In genomic region chr3:69200384-69201068, GRCh38 we compare ENCODE assay signal across 8 cellular contexts.
DNase-seq lines count a peak whose midpoint lies in the region; ATAC-seq and TF ChIP-seq lines count a peak whose summit lies in the region.

No MANE protein-coding gene starts in this region.

- peaks cover 32% of the 10 kb centered on the region for H3K4me1 ChIP-seq in DND-41 (ENCODE audit: insufficient read depth, low read length)

- H3K27ac ChIP-seq in DND-41 (ENCODE audit: low read length) = peak overlapping the region; percentile 43
- peak overlapping the region; percentile 36 for H3K27ac ChIP-seq in brain microvascular endothelial cell

- TF ChIP-seq CTCF in DND-41 (IDR thresholded peaks at IDR 0.05; ENCODE audit: borderline replicate concordance, extremely low read depth, low read length, poor library complexity, severe bottlenecking) (no peak), brain microvascular endothelial cell (IDR thresholded peaks at IDR 0.05; ENCODE audit: low read depth, low read length, missing control alignments) (no peak)

- no peaks in the 10 kb centered on the region for H3K79me2 ChIP-seq in DND-41 (ENCODE audit: insufficient read depth, low read length)

- DNase-seq in DND-41 (no peak), OCI-M1 (lab: John Stamatoyannopoulos, UW) (peak; percentile 76), brain microvascular endothelial cell (peak; percentile 58), kidney tubule cell (ENCODE audit: low spot score) (peak; percentile 84), NOMO-1 (lab: John Stamatoyannopoulos, UW; ENCODE audit: unreplicated experiment in 2 of 2) (no peak), amniotic stem cell (lab: John Stamatoyannopoulos, UW) (no peak)
- peak; percentile 44 to 67 for DNase-seq in stimulated activated CD4-positive, alpha-beta T cell treated with anti-CD3 and anti-CD28 coated beads, Interleukin-4, amount 100 ng/mL, for 4 hours

- H3K9ac ChIP-seq in DND-41 (ENCODE audit: low read depth, low read length) = no peak overlapping the region

- in situ Hi-C loops in brain microvascular endothelial cell (cut with HindIII; ENCODE audit: low pct_ligation_motif_present, low sequenced_read_pairs) = no loop called here

- H2AFZ ChIP-seq in DND-41 (ENCODE audit: low read depth, low read length) = no peak overlapping the region

- no peaks in the 10 kb centered on the region for H3K27me3 ChIP-seq in DND-41 (ENCODE audit: insufficient read depth, low read length, poor library complexity)
- H3K27me3 ChIP-seq in brain microvascular endothelial cell (replicated peaks) = no peaks in the 10 kb centered on the region

- H3K9me3 ChIP-seq in DND-41 (ENCODE audit: insufficient read depth, low read length, severe bottlenecking) = no peaks in the 10 kb centered on the region

- H3K4me2 ChIP-seq in DND-41 (ENCODE audit: insufficient read depth, low read length) = no peak overlapping the region

- ATAC-seq in DND-41 (ENCODE audit: insufficient read depth, low read depth) (no peak), HG02970 (IDR thresholded peaks at IDR 0.05; ENCODE audit: low FRiP score, unreplicated experiment) (no peak)

- no peaks in the 10 kb centered on the region for H4K20me1 ChIP-seq in DND-41 (ENCODE audit: insufficient read depth, low read length)

- H3K36me3 ChIP-seq in DND-41 (ENCODE audit: insufficient read depth, low read length) = peaks cover 30% of the 10 kb centered on the region
- H3K36me3 ChIP-seq in brain microvascular endothelial cell (replicated peaks) = no peaks in the 10 kb centered on the region

- H3K4me3 ChIP-seq in DND-41 (ENCODE audit: low read depth in 1 of 2, low read length in 2 of 2) = no peak overlapping the region
- H3K4me3 ChIP-seq in brain microvascular endothelial cell (ENCODE audit: low read depth, low read length) = peak overlapping the region; percentile 1

Comparison
In these comparisons a context has a peak if more than half of its experiments do, and no peak if none do; other contexts are left out.
1. DNase-seq: peak in OCI-M1 (single experiment), brain microvascular endothelial cell (single experiment), kidney tubule cell (single experiment) and stimulated activated CD4-positive, alpha-beta T cell treated with anti-CD3 and anti-CD28 coated beads, Interleukin-4, amount 100 ng/mL, for 4 hours (2 of 2); none in DND-41 (single experiment), NOMO-1 (0 of 2) and amniotic stem cell (single experiment).